In the genomic region with DNA sequence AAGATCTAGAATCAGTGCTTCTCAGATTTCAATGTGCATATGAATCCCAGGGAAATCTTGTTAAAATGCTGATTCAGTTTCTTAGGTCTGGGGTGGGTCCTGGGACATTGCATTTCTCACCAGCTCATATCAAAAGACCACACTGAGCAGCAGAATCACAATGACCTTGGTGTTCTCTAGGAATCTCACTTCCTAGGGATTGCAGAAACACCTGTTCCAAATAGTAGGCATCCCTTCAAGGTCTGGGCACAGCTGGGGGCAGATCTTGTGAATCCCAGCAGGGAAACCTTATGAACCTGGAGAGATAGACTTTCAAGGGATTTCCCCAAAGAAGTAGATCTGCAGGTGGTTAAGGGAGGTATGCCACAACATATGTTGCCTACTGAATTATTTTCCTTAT, we compare ENCODE assay signal across 23 cellular contexts.
"Had no signal": no experiment of that assay in that cellular context is flagged by ENCODE, and none has a peak within 500 bp of the region (broad histone marks: within the 10 kb centered on the region; RNA-seq: fewer than 3 reads in every experiment).

No MANE protein-coding gene starts in this region.

- H3K27me3 ChIP-seq: hepatocyte, ovary, right atrium auricular region, right lobe of liver, tibial nerve, upper lobe of left lung had no signal

- H3K9me3 ChIP-seq: left ventricle myocardium inferior, ovary, right atrium auricular region, right lobe of liver, tibial nerve, upper lobe of left lung had no signal

- H3K27ac Mint-ChIP-seq: mesothelial cell of epicardium; naive thymus-derived CD4-positive, alpha-beta T cell; natural killer cell treated with Interleukin-12 subunit alpha and Interleukin-12 subunit beta and Interleukin-15 and Interleukin-18, amount 100 ng/mL, for 72 hours; progenitor cell of endocrine pancreas; stimulated activated memory B cell treated with anti-CD40 and anti-IgM and Interleukin-4, amounts not matched to agents 10 μg/mL and 1 μg/mL and 100 μg/mL, for 72 hours; stimulated activated naive CD8-positive, alpha-beta T cell treated with anti-CD3 and anti-CD28 coated beads, Interleukin-15, amount 100 ng/mL, for 72 hours had no signal

- FAIRE-seq: urothelium cell line had no signal

- H3K27me3 Mint-ChIP-seq: progenitor cell of endocrine pancreas; stimulated activated memory B cell treated with anti-CD40 and anti-IgM and Interleukin-4, amounts not matched to agents 10 μg/mL and 1 μg/mL and 100 μg/mL, for 72 hours had no signal

- H3K27ac ChIP-seq: hepatocyte, left ventricle myocardium inferior, ovary, right atrium auricular region, right lobe of liver, tibial nerve, upper lobe of left lung had no signal

- H3K4me1 ChIP-seq: right lobe of liver, tibial nerve, upper lobe of left lung had no signal

- H3K36me3 ChIP-seq: left ventricle myocardium inferior, ovary, right atrium auricular region, right lobe of liver, upper lobe of left lung had no signal

- ATAC-seq: naive thymus-derived CD4-positive, alpha-beta T cell; natural killer cell treated with Interleukin-12 subunit alpha and Interleukin-12 subunit beta and Interleukin-15 and Interleukin-18, amount 100 ng/mL, for 72 hours; stimulated activated memory B cell treated with anti-CD40 and anti-IgM and Interleukin-4, amounts not matched to agents 10 μg/mL and 1 μg/mL and 100 μg/mL, for 72 hours; stimulated activated naive CD8-positive, alpha-beta T cell treated with anti-CD3 and anti-CD28 coated beads, Interleukin-15, amount 100 ng/mL, for 72 hours had no signal

- H3K4me3 ChIP-seq: hepatocyte, left ventricle myocardium inferior, lung, ovary, right atrium auricular region, right lobe of liver, smooth muscle cell, tibial nerve, upper lobe of left lung had no signal

- H3K79me2 ChIP-seq: hepatocyte had no signal

- H3K4me1 Mint-ChIP-seq: stimulated activated memory B cell treated with anti-CD40 and anti-IgM and Interleukin-4, amounts not matched to agents 10 μg/mL and 1 μg/mL and 100 μg/mL, for 72 hours; stimulated activated naive CD8-positive, alpha-beta T cell treated with anti-CD3 and anti-CD28 coated beads, Interleukin-15, amount 100 ng/mL, for 72 hours had no signal

- H3K4me2 ChIP-seq: hepatocyte, smooth muscle cell had no signal

- H3K4me3 Mint-ChIP-seq: mesothelial cell of epicardium; naive thymus-derived CD4-positive, alpha-beta T cell; natural killer cell treated with Interleukin-12 subunit alpha and Interleukin-12 subunit beta and Interleukin-15 and Interleukin-18, amount 100 ng/mL, for 72 hours; stimulated activated memory B cell treated with anti-CD40 and anti-IgM and Interleukin-4, amounts not matched to agents 10 μg/mL and 1 μg/mL and 100 μg/mL, for 72 hours; stimulated activated naive CD8-positive, alpha-beta T cell treated with anti-CD3 and anti-CD28 coated beads, Interleukin-15, amount 100 ng/mL, for 72 hours had no signal

- DNase-seq: islet precursor cell; left ventricle myocardium inferior; mesendoderm; naive thymus-derived CD4-positive, alpha-beta T cell; ovary; stimulated activated CD4-positive, alpha-beta T cell treated with anti-CD3 and anti-CD28 coated beads, Interleukin-1b, Interleukin-23, amount 100 ng/mL, for 48 hours; stimulated activated CD4-positive, alpha-beta T cell treated with anti-CD3 and anti-CD28 coated beads, Interleukin-2, amount 100 ng/mL, for 48 hours; stimulated activated CD4-positive, alpha-beta T cell treated with anti-CD3 and anti-CD28 coated beads, Interleukin-4, amount 100 ng/mL, for 4 hours; stimulated activated CD8-positive, alpha-beta memory T cell treated with anti-CD3 and anti-CD28 coated beads, Interleukin-4, amount 100 ng/mL, for 48 hours; stimulated activated naive CD4-positive, alpha-beta T cell treated with Interleukin-2 at 50 U/mL for 16 hours; stimulated activated naive CD8-positive, alpha-beta T cell treated with anti-CD3 and anti-CD28 coated beads, Interleukin-15, amount 100 ng/mL, for 72 hours; upper lobe of left lung had no signal

- H3K36me3 Mint-ChIP-seq: natural killer cell treated with Interleukin-12 subunit alpha and Interleukin-12 subunit beta and Interleukin-15 and Interleukin-18, amount 100 ng/mL, for 72 hours had no signal

- H2AFZ ChIP-seq: hepatocyte had no signal

- H3K9me3 Mint-ChIP-seq: naive thymus-derived CD4-positive, alpha-beta T cell; natural killer cell treated with Interleukin-12 subunit alpha and Interleukin-12 subunit beta and Interleukin-15 and Interleukin-18, amount 100 ng/mL, for 72 hours; stimulated activated memory B cell treated with anti-CD40 and anti-IgM and Interleukin-4, amounts not matched to agents 10 μg/mL and 1 μg/mL and 100 μg/mL, for 72 hours; stimulated activated naive CD8-positive, alpha-beta T cell treated with anti-CD3 and anti-CD28 coated beads, Interleukin-15, amount 100 ng/mL, for 72 hours had no signal
